1 cellular context compared by ENCODE assay signal in genomic region chr13:79803939-79804487, GRCh38.
TF ChIP-seq lines count a peak whose summit lies in the region.

No MANE protein-coding gene starts in this region.

TF ChIP-seq in SK-N-SH treated with all-trans-retinoic acid at 6 μM for 48 hours, 23 proteins besides CTCF, POLR2A, EP300 and RAD21 (continued from another document):
- TF ChIP-seq TSHZ2 (CRISPR knock-in tag; IDR thresholded peaks at IDR 0.05), result no peak
- no peak for TF ChIP-seq SNAI2 (CRISPR knock-in tag; IDR thresholded peaks at IDR 0.05)
TF ChIP-seq in SK-N-SH treated with all-trans-retinoic acid at 6 μM for 48 hours: peak in this region for 0.
